ENCODE assay signal across 9 cellular contexts in genomic region chr17:13346996-13347762, GRCh38.
DNase-seq lines count a peak whose midpoint lies in the region; TF ChIP-seq lines count a peak whose summit lies in the region.
"Had no signal": no experiment of that assay in that cellular context is flagged by ENCODE, and none has a peak within 500 bp of the region (broad histone marks: within the 10 kb centered on the region; RNA-seq: fewer than 3 reads in every experiment).

No MANE protein-coding gene starts in this region.

- no peaks in the 10 kb centered on the region for H3K9me3 ChIP-seq in HEK293 (ENCODE audit: control insufficient read depth, insufficient read depth, low read depth, low read length)
- H3K9me3 ChIP-seq in OCI-LY7 (ENCODE audit: low read length), result no peaks in the 10 kb centered on the region
- H3K9me3 ChIP-seq: left ventricle myocardium inferior had no signal

- POLR2A ChIA-PET in HEK293 (lab: Yijun Ruan, JAX), result no interaction called here
- POLR2A ChIA-PET in OCI-LY7 (lab: Charles Lee), result no interaction called here

- H4K20me1 ChIP-seq in OCI-LY7 (ENCODE audit: insufficient read depth, low read length), result no peaks in the 10 kb centered on the region

- intact Hi-C loops in OCI-LY7 (cut with micrococcal nuclease; ENCODE audit: unreplicated experiment), result no loop called here

- H3K27ac ChIP-seq in HEK293 (ENCODE audit: extremely low read depth, low read depth, low read length), result no peak overlapping the region
- no peak overlapping the region for H3K27ac ChIP-seq in OCI-LY7 (ENCODE audit: low read depth, low read length, poor library complexity, severe bottlenecking)
- H3K27ac ChIP-seq: left ventricle myocardium inferior had no signal

- TF ChIP-seq CTCF in HEK293 (tag by site-specific recombination; IDR thresholded peaks at IDR 0.05), result no peak
- no peak for TF ChIP-seq CTCF in foreskin fibroblast (IDR thresholded peaks at IDR 0.05; ENCODE audit: low read depth, low read length)
- TF ChIP-seq CTCF in OCI-LY7 (conservative IDR thresholded peaks at IDR 0.05; ENCODE audit: low read length), result no peak

- no peaks in the 10 kb centered on the region for H3K9me2 ChIP-seq in OCI-LY7 (ENCODE audit: insufficient read depth, low read length)

- H3K4me2 ChIP-seq in OCI-LY7 (ENCODE audit: low read length), result no peak overlapping the region

- no TSS peak for BruUV-seq in OCI-LY7 (replicated peaks; lab: Mats Ljungman, UMichigan)

- no peaks in the 10 kb centered on the region for H3K79me2 ChIP-seq in OCI-LY7 (ENCODE audit: insufficient read depth, low read depth, low read length)

- DNase-seq in ACHN, result peak; percentile 99
- DNase-seq in T1000 (lab: John Stamatoyannopoulos, UW), result peak; percentile 82
- DNase-seq in foreskin fibroblast, result peak; percentile 96 to 97
- DNase-seq in OCI-LY7 (ENCODE audit: low spot score), result no peak
- DNase-seq in NCI-H1105 (lab: John Stamatoyannopoulos, UW), result no peak
- DNase-seq in activated CD8-positive, alpha-beta memory T cell treated with anti-CD3 and anti-CD28 coated beads for 24 hours, result no peak
- DNase-seq in mesenteric fat pad (ENCODE audit: low spot score), result no peak
- DNase-seq: left ventricle myocardium inferior had no signal

- in situ Hi-C loops in ACHN (cut with HindIII; ENCODE audit: low pct_ligation_motif_present, low pct_unique_long_range_greater_than_20kb, low sequenced_read_pairs), result no loop called here

- H3K4me3 ChIP-seq in HEK293 (ENCODE audit: low read depth, low read length) (no peak overlapping the region), foreskin fibroblast (ENCODE audit: low read depth in 1 of 2, low read length in 2 of 2) (no peak overlapping the region), OCI-LY7 (ENCODE audit: low read depth, low read length, poor library complexity, severe bottlenecking) (no peak overlapping the region)
- H3K4me3 ChIP-seq: left ventricle myocardium inferior had no signal

- no peaks in the 10 kb centered on the region for H3K36me3 ChIP-seq in HEK293 (ENCODE audit: control insufficient read depth in 2 of 2, insufficient read depth in 1 of 2, low read length in 2 of 2)
- H3K36me3 ChIP-seq in OCI-LY7 (ENCODE audit: insufficient read depth, low read length), result no peaks in the 10 kb centered on the region
- H3K36me3 ChIP-seq: left ventricle myocardium inferior had no signal

- no peak overlapping the region for H2AFZ ChIP-seq in OCI-LY7 (ENCODE audit: low read length)

- CTCF ChIA-PET in HEK293 (lab: Yijun Ruan, JAX) (interaction anchor here (0.5 to 2.3 kb wide), 3 partner anchors 8 to 247 kb away, joined by 3 to 10 read pairs (median 3); no protein-coding TSS in a partner anchor), OCI-LY7 (lab: Charles Lee; ENCODE audit: unreplicated experiment) (no interaction called here)

- H3K4me1 ChIP-seq in HEK293 (ENCODE audit: control insufficient read depth, insufficient read depth, low read length) (no peaks in the 10 kb centered on the region), OCI-LY7 (ENCODE audit: insufficient read depth, low read length, poor library complexity, severe bottlenecking) (no peaks in the 10 kb centered on the region)
- H3K4me1 ChIP-seq: left ventricle myocardium inferior had no signal

TF ChIP-seq in HEK293, 187 proteins besides CTCF, POLR2A, EP300 and RAD21 (continues in another document):
- TF ChIP-seq GLI4 (tag by site-specific recombination; IDR thresholded peaks at IDR 0.05) (no peak), BCL11A (tag by site-specific recombination; IDR thresholded peaks at IDR 0.05; ENCODE audit: low read depth) (no peak), ZNF391 (tag by site-specific recombination; IDR thresholded peaks at IDR 0.05; ENCODE audit: borderline replicate concordance, low read depth) (no peak), SETDB1 (IDR thresholded peaks at IDR 0.05; ENCODE audit: insufficient read length, low read length) (peak; percentile 95), IKZF3 (tag by site-specific recombination; IDR thresholded peaks at IDR 0.05) (no peak), ZNF530 (tag by site-specific recombination; IDR thresholded peaks at IDR 0.05; ENCODE audit: low read depth) (no peak), ZNF398 (tag by site-specific recombination; IDR thresholded peaks at IDR 0.05) (0 out of 2 replicates have a peak, but pooled peaks have one; percentile 33), HIC1 (tag by site-specific recombination; IDR thresholded peaks at IDR 0.05) (0 out of 2 replicates have a peak, but pooled peaks have one; percentile 13), ZNF660 (tag by site-specific recombination; IDR thresholded peaks at IDR 0.05) (0 out of 2 replicates have a peak, but pooled peaks have one; percentile 14), ZNF677 (tag by site-specific recombination; IDR thresholded peaks at IDR 0.05) (no peak), ZNF639 (tag by site-specific recombination; IDR thresholded peaks at IDR 0.05) (peak; percentile 67; the same call in 1 of the 2 replicates), ZNF629 (tag by site-specific recombination; IDR thresholded peaks at IDR 0.05) (peak; percentile 66), ZFP69B (tag by site-specific recombination; IDR thresholded peaks at IDR 0.05) (no peak), SP7 (tag by site-specific recombination; IDR thresholded peaks at IDR 0.05) (peak; percentile 49; the same call in 1 of the 2 replicates), INSM2 (tag by site-specific recombination; IDR thresholded peaks at IDR 0.05) (peak; percentile 63; the same call in 1 of the 2 replicates), ZBTB21 (tag by site-specific recombination; IDR thresholded peaks at IDR 0.05) (0 out of 2 replicates have a peak, but pooled peaks have one; percentile 40)

Comparison
In these comparisons a context has a peak if more than half of its experiments do, and no peak if none do; other contexts are left out.
1. DNase-seq: peak in ACHN (single experiment), T1000 (single experiment) and foreskin fibroblast (2 of 2); none in OCI-LY7 (single experiment), NCI-H1105 (single experiment), activated CD8-positive, alpha-beta memory T cell treated with anti-CD3 and anti-CD28 coated beads for 24 hours (single experiment) and mesenteric fat pad (single experiment).